8 cellular contexts compared by ENCODE assay signal in the genomic region with DNA sequence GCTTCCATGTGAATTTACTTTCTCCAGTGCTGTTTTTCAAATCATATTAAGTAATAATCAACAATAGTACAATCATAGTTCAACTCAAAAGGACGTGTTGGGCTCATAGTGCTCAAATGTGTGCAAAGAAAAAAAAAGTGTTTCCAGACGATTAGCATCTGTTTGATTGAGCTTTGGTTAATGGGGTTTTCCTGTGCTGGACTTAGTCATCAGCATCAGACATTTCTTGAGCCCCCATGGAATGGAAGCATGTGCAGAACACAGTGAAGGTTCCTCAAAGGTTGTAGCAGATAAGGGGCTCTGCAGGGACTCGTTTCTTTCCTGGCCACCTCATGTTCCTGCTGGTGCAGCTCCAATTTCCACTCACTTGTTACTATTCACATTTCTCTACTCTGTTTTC.
"Had no signal": no experiment of that assay in that cellular context is flagged by ENCODE, and none has a peak within 500 bp of the region (broad histone marks: within the 10 kb centered on the region; RNA-seq: fewer than 3 reads in every experiment).

No MANE protein-coding gene starts in this region.

- ATAC-seq: HepG2, K562 had no signal

- H3K27me3 Mint-ChIP-seq: IgD-negative memory B cell had no signal

- H3K27ac Mint-ChIP-seq: IgD-negative memory B cell had no signal

- H3K27ac ChIP-seq: HL-60 had no signal

- FAIRE-seq: HepG2, HTR-8/SVneo, K562 had no signal

- H3K4me1 Mint-ChIP-seq: IgD-negative memory B cell had no signal

- H3K4me3 ChIP-seq: K562 had no signal

- H3K4me3 Mint-ChIP-seq: IgD-negative memory B cell had no signal

- DNase-seq: IMR-90, KBM-7, KG1 had no signal
